Comparison of ENCODE assay signal across 12 cellular contexts in genomic region chr19:535017-535835, GRCh38. TPM values are rescaled to one million over a fixed set of nuclear protein-coding genes. Genes with fewer than 3 reads are reported as not detected.
A peak's percentile ranks its signal among the peaks of the same experiment; 100 is the strongest.
DNase-seq lines count a peak whose midpoint lies in the region; ATAC-seq, FAIRE-seq and TF ChIP-seq lines count a peak whose summit lies in the region.
"Had no signal": no experiment of that assay in that cellular context is flagged by ENCODE, and none has a peak within 500 bp of the region (broad histone marks: within the 10 kb centered on the region; RNA-seq: fewer than 3 reads in every experiment).

No MANE protein-coding gene starts in this region.

- no peak for ATAC-seq in Right ventricle myocardium inferior
- no peak for ATAC-seq in Right ventricle myocardium superior (ENCODE audit: poor library complexity)
- no peak for ATAC-seq in activated T-helper 17 cell treated with anti-CD3 and anti-CD28 coated beads, Interleukin-2, amount 50 U/mL, for 72 hours (replicated peaks)

- peaks cover 4% of the 10 kb centered on the region for H3K4me1 Mint-ChIP-seq in activated T-helper 17 cell treated with anti-CD3 and anti-CD28 coated beads, Interleukin-2, amount 50 U/mL, for 72 hours
- peaks cover 4% of the 10 kb centered on the region for H3K4me1 Mint-ChIP-seq in type B pancreatic cell (ENCODE audit: unreplicated experiment)

- no peaks in the 10 kb centered on the region for H3K27me3 Mint-ChIP-seq in activated T-helper 17 cell treated with anti-CD3 and anti-CD28 coated beads, Interleukin-2, amount 50 U/mL, for 72 hours
- no peaks in the 10 kb centered on the region for H3K27me3 Mint-ChIP-seq in type B pancreatic cell
- H3K27me3 Mint-ChIP-seq: stimulated activated naive CD8-positive, alpha-beta T cell treated with anti-CD3 and anti-CD28 coated beads, Interleukin-15, Interleukin-2, amounts not matched to agents 100 ng/mL and 50 ng/mL, for 24 hours had no signal

- no peak for FAIRE-seq in GM12891 (lab: Jason Lieb, UNC)

- DNase-seq in Right ventricle myocardium inferior (ENCODE audit: missing footprints) (peak; percentile 61), Right ventricle myocardium superior (no peak), kidney glomerular epithelial cell (lab: John Stamatoyannopoulos, UW) (peak; percentile 31), type B pancreatic cell (ENCODE audit: extremely low spot score, unreplicated experiment) (no peak), GOT3 (lab: John Stamatoyannopoulos, UW) (no peak), GM12891 (ENCODE audit: insufficient read length, low spot score) (no peak), lower leg skin (ENCODE audit: low spot score in 2 of 2) (no peak)
- DNase-seq: esophagus squamous epithelium, NCI-H82 had no signal

- WGBS in lower leg skin, 2 donors, result 66 to 68% methylated on average over 14 to 16 of the region's 16 CpGs

- H3K27ac Mint-ChIP-seq in activated T-helper 17 cell treated with anti-CD3 and anti-CD28 coated beads, Interleukin-2, amount 50 U/mL, for 72 hours, result no peak overlapping the region
- H3K27ac Mint-ChIP-seq in type B pancreatic cell, result no peak overlapping the region
- H3K27ac Mint-ChIP-seq: stimulated activated naive CD8-positive, alpha-beta T cell treated with anti-CD3 and anti-CD28 coated beads, Interleukin-15, Interleukin-2, amounts not matched to agents 100 ng/mL and 50 ng/mL, for 24 hours had no signal

- H3K36me3 Mint-ChIP-seq in activated T-helper 17 cell treated with anti-CD3 and anti-CD28 coated beads, Interleukin-2, amount 50 U/mL, for 72 hours (ENCODE audit: low read depth), result peaks cover 21% of the 10 kb centered on the region
- H3K36me3 Mint-ChIP-seq in type B pancreatic cell, result no peaks in the 10 kb centered on the region

- H3K4me3 ChIP-seq in lower leg skin (ENCODE audit: low read depth, poor library complexity, severe bottlenecking), result no peak overlapping the region
- H3K4me3 ChIP-seq: esophagus squamous epithelium had no signal

- TF ChIP-seq CTCF in type B pancreatic cell (conservative IDR thresholded peaks at IDR 0.05) (no peak), lower leg skin (IDR thresholded peaks at IDR 0.05) (no peak)

- no peaks in the 10 kb centered on the region for H3K9me3 Mint-ChIP-seq in activated T-helper 17 cell treated with anti-CD3 and anti-CD28 coated beads, Interleukin-2, amount 50 U/mL, for 72 hours
- H3K9me3 Mint-ChIP-seq in type B pancreatic cell, result no peaks in the 10 kb centered on the region
- H3K9me3 Mint-ChIP-seq: stimulated activated naive CD8-positive, alpha-beta T cell treated with anti-CD3 and anti-CD28 coated beads, Interleukin-15, Interleukin-2, amounts not matched to agents 100 ng/mL and 50 ng/mL, for 24 hours had no signal

- peak overlapping the region; percentile 39 for H3K4me3 Mint-ChIP-seq in activated T-helper 17 cell treated with anti-CD3 and anti-CD28 coated beads, Interleukin-2, amount 50 U/mL, for 72 hours
- H3K4me3 Mint-ChIP-seq in type B pancreatic cell, result peak overlapping the region; percentile 47
- H3K4me3 Mint-ChIP-seq: stimulated activated naive CD8-positive, alpha-beta T cell treated with anti-CD3 and anti-CD28 coated beads, Interleukin-15, Interleukin-2, amounts not matched to agents 100 ng/mL and 50 ng/mL, for 24 hours had no signal

- no peak for TF ChIP-seq POLR2A in GM12891 (IDR thresholded peaks at IDR 0.05; ENCODE audit: low read depth, low read length)
- TF ChIP-seq POLR2A in lower leg skin (IDR thresholded peaks at IDR 0.05), result no peak

- intact Hi-C loops in Right ventricle myocardium inferior (cut with DNase I), result no loop called here
- intact Hi-C loops in Right ventricle myocardium superior (cut with DNase I), result no loop called here
- intact Hi-C loops in lower leg skin (cut with DNase I; ENCODE audit: low total_unique reads), result no loop called here

TF ChIP-seq in GM12891, 5 proteins besides CTCF, POLR2A, EP300 and RAD21:
- TF ChIP-seq SPI1 (IDR thresholded peaks at IDR 0.05; ENCODE audit: low read depth, low read length), result no peak
- no peak for TF ChIP-seq PAX5 (IDR thresholded peaks at IDR 0.05; ENCODE audit: insufficient read depth, low read length, severe bottlenecking)
- no peak for TF ChIP-seq POU2F2 (IDR thresholded peaks at IDR 0.05; ENCODE audit: low read depth, low read length)
- TF ChIP-seq TAF1 (IDR thresholded peaks at IDR 0.05; ENCODE audit: low read depth, low read length), result no peak
- no peak for TF ChIP-seq POLR2AphosphoS5 (IDR thresholded peaks at IDR 0.05; ENCODE audit: low read depth, low read length)
TF ChIP-seq in GM12891: peak in this region for 0.

RNA-seq across cellular contexts. Expression of gene CDC34, which starts 3.7 kb away (rescaled TPM):
- total RNA-seq in Right ventricle myocardium inferior, result 109 TPM
- 86.3 TPM for total RNA-seq in Right ventricle myocardium superior
- total RNA-seq in activated T-helper 17 cell treated with anti-CD3 and anti-CD28 coated beads, Interleukin-2, amount 50 U/mL, for 72 hours, result 10 to 100 TPM; 31.4 to 44.5 TPM
- 93.0 and 95.0 TPM in 2 replicates for total RNA-seq in type B pancreatic cell (ENCODE audit: low replicate concordance)
- polyA plus RNA-seq in GM12891 (2012; ENCODE audit: low read depth, missing spikeins), result 23.2 TPM
- 100 to 1,000 TPM; 129 to 214 (median 140) TPM for total RNA-seq in lower leg skin

RNA-seq across cellular contexts. Expression of gene GZMM, which starts 8.6 kb away (rescaled TPM):
- not detected for total RNA-seq in Right ventricle myocardium inferior
- total RNA-seq in Right ventricle myocardium superior, result 0.32 TPM
- 10 to 100 TPM; 30.5 to 31.3 TPM for total RNA-seq in activated T-helper 17 cell treated with anti-CD3 and anti-CD28 coated beads, Interleukin-2, amount 50 U/mL, for 72 hours
- total RNA-seq in type B pancreatic cell (ENCODE audit: low replicate concordance), result 0.34 TPM in 1 of 2 replicates, not detected in the other
- 0.42 TPM for polyA plus RNA-seq in GM12891 (2012; ENCODE audit: low read depth, missing spikeins)
- 1 to 10 TPM in 2 of 4 donors, under 1 TPM in 1, not detected in 1; 0.29 to 1.5 (median 1.3) TPM for total RNA-seq in lower leg skin
- total RNA-seq: lung microvascular endothelial cell had no signal

RNA-seq across cellular contexts. Expression of gene TPGS1, which starts 27.9 kb away (rescaled TPM):
- total RNA-seq in Right ventricle myocardium inferior (10.3 TPM), Right ventricle myocardium superior (10.8 TPM), type B pancreatic cell (ENCODE audit: low replicate concordance) (18.0 and 26.1 TPM in 2 replicates), lower leg skin (10 to 100 TPM; 23.4 to 73.8 (median 62.1) TPM)
- 10 to 100 TPM in 1 of 2 donors, 1 to 10 TPM in 1; 6.3 to 14.1 TPM for total RNA-seq in activated T-helper 17 cell treated with anti-CD3 and anti-CD28 coated beads, Interleukin-2, amount 50 U/mL, for 72 hours
- 5.4 TPM for polyA plus RNA-seq in GM12891 (2012; ENCODE audit: low read depth, missing spikeins)

RNA-seq across cellular contexts. Expression of gene BSG, which starts 37.2 kb away (rescaled TPM):
- total RNA-seq in Right ventricle myocardium inferior, result 1,651 TPM
- 1,928 TPM for total RNA-seq in Right ventricle myocardium superior
- total RNA-seq in activated T-helper 17 cell treated with anti-CD3 and anti-CD28 coated beads, Interleukin-2, amount 50 U/mL, for 72 hours, result 100 to 1,000 TPM; 170 to 244 TPM
- 497 and 522 TPM in 2 replicates for total RNA-seq in type B pancreatic cell (ENCODE audit: low replicate concordance)
- polyA plus RNA-seq in GM12891 (2012; ENCODE audit: low read depth, missing spikeins), result 184 TPM
- total RNA-seq in lower leg skin, result 100 to 1,000 TPM; 288 to 344 (median 307) TPM

RNA-seq across cellular contexts. Expression of gene MADCAM1, which starts 38.9 kb away (rescaled TPM):
- total RNA-seq in Right ventricle myocardium inferior, result 0.19 TPM
- total RNA-seq in Right ventricle myocardium superior, result 0.24 TPM
- under 1 TPM in 1 of 2 donors, not detected in 1; 0.29 TPM for total RNA-seq in activated T-helper 17 cell treated with anti-CD3 and anti-CD28 coated beads, Interleukin-2, amount 50 U/mL, for 72 hours
- total RNA-seq in type B pancreatic cell (ENCODE audit: low replicate concordance), result 0.74 and 2.7 TPM in 2 replicates
- 0.68 TPM for polyA plus RNA-seq in GM12891 (2012; ENCODE audit: low read depth, missing spikeins)
- under 1 TPM in 2 of 4 donors, not detected in 2; 0.34 to 0.57 TPM for total RNA-seq in lower leg skin

Comparison
In these comparisons a context has a peak if more than half of its experiments do, and no peak if none do; other contexts are left out.
1. DNase-seq: peak in Right ventricle myocardium inferior (single experiment) and kidney glomerular epithelial cell (single experiment); none in Right ventricle myocardium superior (single experiment), type B pancreatic cell (single experiment), GOT3 (single experiment), GM12891 (single experiment) and lower leg skin (0 of 2).
2. RNA of gene GZMM, which starts 8.6 kb away (total RNA-seq): 30.5 to 31.3 TPM in activated T-helper 17 cell treated with anti-CD3 and anti-CD28 coated beads, Interleukin-2, amount 50 U/mL, for 72 hours; 0.29 to 1.5 TPM in lower leg skin, 0.34 TPM in type B pancreatic cell, 0.32 TPM in Right ventricle myocardium superior (single experiment) and not detected in Right ventricle myocardium inferior (single experiment); every median in the first group is over 10 times any median in the second.